ENCODE assay signal across 8 cellular contexts in the genomic region with DNA sequence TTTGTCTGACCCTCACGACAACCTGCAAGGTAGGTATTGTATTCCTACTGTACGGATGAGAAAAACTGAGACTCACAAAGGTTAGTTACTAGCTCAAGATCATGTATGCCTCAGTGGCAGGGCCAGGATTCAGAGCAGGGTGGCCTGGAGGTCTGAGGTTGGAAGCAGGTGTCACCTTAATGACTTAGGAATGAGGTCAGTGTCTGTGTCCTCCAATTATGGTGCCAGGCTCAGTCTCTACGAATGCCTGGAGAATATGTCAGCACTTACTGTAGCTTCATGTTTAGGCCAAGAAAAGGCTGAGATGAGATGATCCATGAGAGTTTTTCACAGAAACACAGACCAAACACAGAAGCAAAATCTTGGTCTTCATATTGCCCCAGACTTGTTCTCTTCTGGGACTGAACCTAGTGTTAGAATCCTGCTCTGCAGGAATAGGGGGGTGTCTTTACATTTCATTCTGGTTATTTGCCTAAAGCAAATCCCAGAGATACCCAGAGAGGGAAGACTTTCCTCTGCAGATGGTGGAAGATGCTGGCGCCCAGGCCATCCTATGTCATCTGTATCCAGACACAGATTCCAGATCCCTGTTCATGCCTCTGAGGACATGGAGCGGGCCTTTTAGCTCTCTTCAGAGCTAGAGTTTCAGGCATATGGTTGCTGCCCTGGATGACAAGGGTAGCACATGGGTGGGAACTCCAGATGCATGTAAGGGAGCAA. TPM values are rescaled to one million over a fixed set of nuclear protein-coding genes. Genes with fewer than 3 reads are reported as not detected.
DNase-seq lines count a peak whose midpoint lies in the region; ATAC-seq and TF ChIP-seq lines count a peak whose summit lies in the region.

No MANE protein-coding gene starts in this region.

- H3K79me2 ChIP-seq in smooth muscle cell (ENCODE audit: low read depth), result no peaks in the 10 kb centered on the region

- peak overlapping the region; percentile 25; the same call in 1 of the 2 replicates for H3K27ac ChIP-seq in VCaP
- peak overlapping the region; percentile 95 for H3K27ac ChIP-seq in smooth muscle cell (ENCODE audit: low read depth)

- peak overlapping the region; percentile 51 for H3K4me2 ChIP-seq in smooth muscle cell

- peaks cover 9% of the 10 kb centered on the region for H3K4me1 ChIP-seq in smooth muscle cell (ENCODE audit: low read depth)

- H3K27me3 ChIP-seq in smooth muscle cell (ENCODE audit: low read depth), result no peaks in the 10 kb centered on the region

- peak overlapping the region; percentile 40 for H2AFZ ChIP-seq in smooth muscle cell (ENCODE audit: low read depth)

- 85% methylated on average over 5 of the region's 5 CpGs for WGBS in smooth muscle cell (ENCODE audit: low lambda C conversion rate)

- H3K4me3 ChIP-seq in smooth muscle cell, result no peak overlapping the region

- H4K20me1 ChIP-seq in smooth muscle cell (ENCODE audit: low read depth), result no peaks in the 10 kb centered on the region

- H3K9ac ChIP-seq in smooth muscle cell (ENCODE audit: low read depth), result peak overlapping the region; percentile 83

- DNase-seq in islet precursor cell (peak; percentile 75), smooth muscle cell (lab: John Stamatoyannopoulos, UW; ENCODE audit: unreplicated experiment) (no peak), OCI-M1 (lab: John Stamatoyannopoulos, UW) (no peak), H4 (ENCODE audit: low spot score) (no peak), Kasumi-1 (lab: John Stamatoyannopoulos, UW) (no peak)

- ATAC-seq in GM21825 (IDR thresholded peaks at IDR 0.05; ENCODE audit: unreplicated experiment), result peak; percentile 20
- no peak for ATAC-seq in HG03045 (IDR thresholded peaks at IDR 0.05; ENCODE audit: unreplicated experiment)

- no peaks in the 10 kb centered on the region for H3K36me3 ChIP-seq in smooth muscle cell (ENCODE audit: low read depth)

- H3F3A ChIP-seq in smooth muscle cell (ENCODE audit: low read depth), result peaks cover 4% of the 10 kb centered on the region

- no peaks in the 10 kb centered on the region for H3K9me3 ChIP-seq in smooth muscle cell (replicated peaks; ENCODE audit: low read depth)

- TF ChIP-seq CTCF in VCaP (conservative IDR thresholded peaks at IDR 0.05) (no peak), smooth muscle cell (IDR thresholded peaks at IDR 0.05; ENCODE audit: borderline replicate concordance, insufficient read depth, poor library complexity, severe bottlenecking) (no peak)

RNA-seq across cellular contexts. Expression of a gene that starts 16.3 kb away (rescaled TPM):
- 121 and 149 TPM in 2 replicates for total RNA-seq in smooth muscle cell
- polyA plus RNA-seq in smooth muscle cell, result 101 and 111 TPM in 2 replicates
- 42.6 and 61.1 TPM in 2 replicates for total RNA-seq in H4 (2014; rRNA removed; shearing (Covaris generic))

RNA-seq across cellular contexts. Expression of a gene that starts 35.3 kb away (rescaled TPM):
- 13.0 and 14.7 TPM in 2 replicates for total RNA-seq in smooth muscle cell
- polyA plus RNA-seq in smooth muscle cell, result 18.9 and 21.2 TPM in 2 replicates
- 3.5 and 3.7 TPM in 2 replicates for total RNA-seq in H4 (2014; rRNA removed; shearing (Covaris generic))
